23 cellular contexts compared by ENCODE assay signal in the genomic region with DNA sequence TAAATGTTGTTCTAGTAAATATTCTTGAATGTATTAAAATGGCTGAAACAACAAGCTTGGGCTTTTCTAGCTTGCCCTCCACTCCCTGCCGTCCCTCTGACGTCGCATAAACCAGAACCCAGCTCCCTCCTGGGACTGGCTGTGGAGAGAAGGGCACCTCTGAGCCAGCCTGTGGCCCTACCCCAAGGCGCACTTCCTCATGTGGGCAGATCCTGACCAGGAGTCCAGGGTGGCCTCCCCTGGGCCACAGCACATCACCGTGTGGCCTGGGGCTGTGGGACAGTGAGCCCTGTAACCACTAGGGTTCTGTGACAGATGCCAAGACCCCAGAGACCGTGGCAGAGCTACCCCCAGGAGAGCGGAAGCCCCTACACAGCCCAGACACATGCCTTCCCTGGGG.
"Had no signal": no experiment of that assay in that cellular context is flagged by ENCODE, and none has a peak within 500 bp of the region (broad histone marks: within the 10 kb centered on the region; RNA-seq: fewer than 3 reads in every experiment).

No MANE protein-coding gene starts in this region.

- H3K4me1 ChIP-seq: parathyroid adenoma had no signal

- H3K9me3 ChIP-seq: neutrophil, thoracic aorta, upper lobe of left lung had no signal

- H3K79me2 ChIP-seq: parathyroid adenoma had no signal

- H3K27me3 Mint-ChIP-seq: brain had no signal

- H2AFZ ChIP-seq: parathyroid adenoma had no signal

- H3K9ac ChIP-seq: parathyroid adenoma had no signal

- ATAC-seq: activated T-cell treated with anti-CD3 and anti-CD28 coated beads, Interleukin-2, amount 50 U/mL, for 4 hours; left lobe of liver; natural killer cell; sciatic nerve had no signal

- DNase-seq: activated CD4-positive, alpha-beta T cell treated with anti-CD3 and anti-CD28 coated beads for 4 hours; activated CD4-positive, alpha-beta T cell treated with anti-CD3 and anti-CD28 coated beads, Interleukin-2, amount 50 U/mL, for 48 hours; activated CD4-positive, CD25-positive, alpha-beta regulatory T cell; activated CD8-positive, alpha-beta memory T cell treated with anti-CD3 and anti-CD28 coated beads, Interleukin-2, amount 50 U/mL, for 48 hours; activated naive CD4-positive, alpha-beta T cell treated with anti-CD3 and anti-CD28 coated beads, Interleukin-2, amount 50 U/mL, for 16 hours; activated T-cell treated with anti-CD3 and anti-CD28 coated beads, Interleukin-2, amount 50 U/mL, for 4 hours; aorta; caudate nucleus; dermis blood vessel endothelial cell; effector CD8-positive, alpha-beta T cell; natural killer cell; stimulated activated CD4-positive, alpha-beta T cell treated with anti-CD3 and anti-CD28 coated beads, Interleukin-15, amount 100 ng/mL, for 24 hours; stimulated activated naive CD4-positive, alpha-beta T cell; upper lobe of left lung had no signal

- H3K4me3 Mint-ChIP-seq: activated T-cell treated with anti-CD3 and anti-CD28 coated beads, Interleukin-2, amount 50 U/mL, for 4 hours; brain; mesothelial cell of epicardium; natural killer cell had no signal

- H3K36me3 Mint-ChIP-seq: natural killer cell had no signal

- H3K4me3 ChIP-seq: smooth muscle cell, thoracic aorta, upper lobe of left lung had no signal

- H3K27ac Mint-ChIP-seq: mesothelial cell of epicardium, natural killer cell had no signal

- H3K4me2 ChIP-seq: smooth muscle cell had no signal

- H3K27me3 ChIP-seq: neutrophil, upper lobe of left lung had no signal

- H3K27ac ChIP-seq: foreskin keratinocyte, neutrophil, parathyroid adenoma, thoracic aorta, upper lobe of left lung had no signal

- H3K9me3 Mint-ChIP-seq: activated T-cell treated with anti-CD3 and anti-CD28 coated beads, Interleukin-2, amount 50 U/mL, for 4 hours; brain; mesothelial cell of epicardium; natural killer cell had no signal

- H3K4me1 Mint-ChIP-seq: brain, mesothelial cell of epicardium had no signal
